ENCODE assay signal across 1 cellular context in genomic region chr12:93497456-93497855, GRCh38.
TF ChIP-seq lines count a peak whose summit lies in the region.

No MANE protein-coding gene starts in this region.

TF ChIP-seq in GM12891, 5 proteins besides CTCF, POLR2A, EP300 and RAD21:
- TF ChIP-seq PAX5 (IDR thresholded peaks at IDR 0.05; ENCODE audit: insufficient read depth, low read length, severe bottlenecking), result no peak
- TF ChIP-seq POU2F2 (IDR thresholded peaks at IDR 0.05; ENCODE audit: low read depth, low read length), result no peak
